In the genomic region with DNA sequence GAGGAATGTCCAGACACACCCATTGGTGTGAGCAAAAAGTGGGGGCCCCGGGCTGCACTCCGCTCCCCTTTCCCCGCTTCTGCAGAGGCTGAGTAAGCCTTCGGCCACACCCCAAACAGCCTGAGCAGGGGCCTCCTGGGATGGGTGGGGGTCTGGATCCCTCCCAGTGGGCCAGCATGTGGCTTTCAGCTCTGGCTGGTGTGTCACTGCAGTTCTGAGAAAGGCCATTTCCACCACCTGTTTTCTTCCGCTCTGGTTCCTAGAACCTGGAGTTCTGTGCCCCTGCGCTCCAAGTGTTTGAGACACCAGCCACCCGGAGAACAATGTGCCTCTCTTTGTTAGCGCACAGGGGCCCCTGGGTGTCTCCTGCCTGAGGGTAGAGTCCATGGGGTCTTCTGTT, we compare ENCODE assay signal across 23 cellular contexts. TPM values are rescaled to one million over a fixed set of nuclear protein-coding genes. Genes with fewer than 3 reads are reported as not detected.
"Had no signal": no experiment of that assay in that cellular context is flagged by ENCODE, and none has a peak within 500 bp of the region (broad histone marks: within the 10 kb centered on the region; RNA-seq: fewer than 3 reads in every experiment).

No MANE protein-coding gene starts in this region.

- H3K27ac Mint-ChIP-seq: activated CD4-positive, alpha-beta T cell treated with anti-CD3 and anti-CD28 coated beads, Interleukin-2, amount 10 ng/mL, durations not matched to agents 24 days and 14 days; activated naive CD4-positive, alpha-beta T cell treated with anti-CD3 and anti-CD28 coated beads, Interleukin-2, amount 50 U/mL, for 24 hours; mesothelial cell of epicardium; nephron; stimulated activated naive CD8-positive, alpha-beta T cell treated with anti-CD3 and anti-CD28 coated beads, Interleukin-15, Interleukin-2, amounts not matched to agents 100 ng/mL and 50 ng/mL, for 24 hours had no signal

- DNase-seq: activated CD4-positive, alpha-beta T cell treated with anti-CD3 and anti-CD28 coated beads, Interleukin-2, amount 10 ng/mL, durations not matched to agents 24 days and 14 days; activated CD4-positive, CD25-positive, alpha-beta regulatory T cell; activated CD8-positive, alpha-beta T cell treated with anti-CD3 and anti-CD28 coated beads, Interleukin-2, amount 10 ng/mL, durations not matched to agents 7 days and 5 days; activated effector memory CD4-positive, alpha-beta T cell treated with Interleukin-2 at 50 U/mL for 16 hours; activated T-cell treated with anti-CD3 and anti-CD28 coated beads, Interleukin-2, amount 50 U/mL, for 24 hours; effector CD4-positive, alpha-beta T cell; esophagus squamous epithelium; islet precursor cell; occipital lobe; transverse colon; uterus had no signal

- H3K27me3 Mint-ChIP-seq: activated CD4-positive, alpha-beta T cell treated with anti-CD3 and anti-CD28 coated beads, Interleukin-2, amount 10 ng/mL, durations not matched to agents 24 days and 14 days; activated naive CD4-positive, alpha-beta T cell treated with anti-CD3 and anti-CD28 coated beads, Interleukin-2, amount 50 U/mL, for 24 hours; activated T-cell treated with anti-CD3 and anti-CD28 coated beads, Interleukin-2, amount 50 U/mL, for 24 hours; stimulated activated naive CD8-positive, alpha-beta T cell treated with anti-CD3 and anti-CD28 coated beads, Interleukin-15, Interleukin-2, amounts not matched to agents 100 ng/mL and 50 ng/mL, for 24 hours had no signal

- H3K9me3 ChIP-seq: esophagus squamous epithelium, SK-N-SH, transverse colon, uterus had no signal

- H3K4me3 ChIP-seq: esophagus squamous epithelium, hepatocyte, lung, skin epidermis, transverse colon, uterus had no signal

- H3K27ac ChIP-seq: esophagus squamous epithelium, hepatocyte, skin epidermis, transverse colon, uterus had no signal

- H3K4me1 ChIP-seq: esophagus squamous epithelium, transverse colon, uterus had no signal

- H3K9me3 Mint-ChIP-seq: activated CD4-positive, alpha-beta T cell treated with anti-CD3 and anti-CD28 coated beads, Interleukin-2, amount 10 ng/mL, durations not matched to agents 24 days and 14 days; activated naive CD4-positive, alpha-beta T cell treated with anti-CD3 and anti-CD28 coated beads, Interleukin-2, amount 50 U/mL, for 24 hours; activated T-cell treated with anti-CD3 and anti-CD28 coated beads, Interleukin-2, amount 50 U/mL, for 24 hours; mesothelial cell of epicardium; nephron; stimulated activated naive CD8-positive, alpha-beta T cell treated with anti-CD3 and anti-CD28 coated beads, Interleukin-15, Interleukin-2, amounts not matched to agents 100 ng/mL and 50 ng/mL, for 24 hours had no signal

- ATAC-seq: activated CD8-positive, alpha-beta T cell treated with anti-CD3 and anti-CD28 coated beads, Interleukin-2, amount 10 ng/mL, durations not matched to agents 7 days and 5 days had no signal

- H3K4me1 Mint-ChIP-seq: activated naive CD4-positive, alpha-beta T cell treated with anti-CD3 and anti-CD28 coated beads, Interleukin-2, amount 50 U/mL, for 24 hours; mesothelial cell of epicardium had no signal

- H3K4me3 Mint-ChIP-seq: activated CD4-positive, alpha-beta T cell treated with anti-CD3 and anti-CD28 coated beads, Interleukin-2, amount 10 ng/mL, durations not matched to agents 24 days and 14 days; activated CD8-positive, alpha-beta T cell treated with anti-CD3 and anti-CD28 coated beads, Interleukin-2, amount 10 ng/mL, durations not matched to agents 7 days and 5 days; activated naive CD4-positive, alpha-beta T cell treated with anti-CD3 and anti-CD28 coated beads, Interleukin-2, amount 50 U/mL, for 24 hours; activated T-cell treated with anti-CD3 and anti-CD28 coated beads, Interleukin-2, amount 50 U/mL, for 24 hours; mesothelial cell of epicardium; nephron; stimulated activated naive CD8-positive, alpha-beta T cell treated with anti-CD3 and anti-CD28 coated beads, Interleukin-15, Interleukin-2, amounts not matched to agents 100 ng/mL and 50 ng/mL, for 24 hours had no signal

- H3K36me3 ChIP-seq: uterus had no signal

- H3K27me3 ChIP-seq: esophagus squamous epithelium, hepatocyte, transverse colon, uterus had no signal

RNA-seq across cellular contexts. Expression of a gene that starts 48.5 kb away (rescaled TPM):
- total RNA-seq: activated CD4-positive, alpha-beta T cell treated with anti-CD3 and anti-CD28 coated beads, Interleukin-2, amount 10 ng/mL, durations not matched to agents 24 days and 14 days; activated CD8-positive, alpha-beta T cell treated with anti-CD3 and anti-CD28 coated beads, Interleukin-2, amount 10 ng/mL, durations not matched to agents 7 days and 5 days; endothelial cell of umbilical vein; fibroblast of villous mesenchyme; glomerular endothelial cell; T-helper 1 cell treated with Interleukin-12 subunit alpha and Interleukin-12 subunit beta and Interleukin-4 antibody, amounts not matched to agents 30 ng/mL and 1 ng/mL, for 36 hours had no signal
